27 cellular contexts compared by ENCODE assay signal in genomic region chr10:94687625-94688248, GRCh38. TPM values are rescaled to one million over a fixed set of nuclear protein-coding genes. Genes with fewer than 3 reads are reported as not detected.
"Had no signal": no experiment of that assay in that cellular context is flagged by ENCODE, and none has a peak within 500 bp of the region (broad histone marks: within the 10 kb centered on the region; RNA-seq: fewer than 3 reads in every experiment).

No MANE protein-coding gene starts in this region.

- H3K9me3 ChIP-seq: body of pancreas, SJSA1 had no signal

- H3K36me3 ChIP-seq: ascending aorta, SJSA1 had no signal

- H3K4me1 ChIP-seq: ascending aorta, SJSA1 had no signal

- DNase-seq: activated CD4-positive, alpha-beta T cell treated with anti-CD3 and anti-CD28 coated beads for 48 hours; activated CD4-positive, alpha-beta T cell treated with anti-CD3 and anti-CD28 coated beads, Interleukin-2, amount 50 U/mL, for 4 hours; activated CD4-positive, CD25-positive, alpha-beta regulatory T cell treated with anti-CD3 and anti-CD28 coated beads, Interleukin-2, amount 50 U/mL, for 72 hours; activated CD8-positive, alpha-beta memory T cell treated with anti-CD3 and anti-CD28 coated beads, Interleukin-2, amount 10 ng/mL, durations not matched to agents 7 days and 5 days; activated effector memory CD4-positive, alpha-beta T cell treated with Interleukin-2 at 50 U/mL for 16 hours; activated naive CD4-positive, alpha-beta T cell; activated naive CD8-positive, alpha-beta T cell treated with anti-CD3 and anti-CD28 coated beads, Interleukin-2, amount 50 U/mL, for 24 hours; activated T-cell treated with anti-CD3 and anti-CD28 coated beads, Interleukin-2, amount 50 U/mL, for 24 hours; amniotic stem cell; body of pancreas; KG1; NCI-H1048; NCI-H146; NCI-H187 treated with DMSO at 0.1 percent for 48 hours; NCI-H2081 treated with DMSO at 0.1 percent for 48 hours; NCI-H446; NCI-H524; NCI-H748 treated with DMSO at 0.1 percent for 48 hours had no signal

- H3K4me3 ChIP-seq: ascending aorta, body of pancreas, SJSA1 had no signal

- ATAC-seq: activated CD8-positive, alpha-beta memory T cell treated with anti-CD3 and anti-CD28 coated beads, Interleukin-2, amount 10 ng/mL, durations not matched to agents 7 days and 5 days; activated naive CD4-positive, alpha-beta T cell treated with anti-CD3 and anti-CD28 coated beads, Interleukin-2, amount 50 U/mL, for 72 hours; activated naive CD8-positive, alpha-beta T cell treated with anti-CD3 and anti-CD28 coated beads, Interleukin-2, amount 50 U/mL, for 24 hours; body of pancreas; SK-N-SH treated with all-trans-retinoic acid at 6 μM for 48 hours; WTC11 had no signal

RNA-seq across cellular contexts. Expression of gene CYP2C18, which starts 4.2 kb away (rescaled TPM):
- total RNA-seq: activated CD8-positive, alpha-beta memory T cell treated with anti-CD3 and anti-CD28 coated beads, Interleukin-2, amount 10 ng/mL, durations not matched to agents 7 days and 5 days; ascending aorta; LHCN-M2; M059J; OCI-LY7; RPMI7951; SJSA1 had no signal
